ENCODE assay signal across 1 cellular context in genomic region chr22:50656122-50657070, GRCh38.
TF ChIP-seq lines count a peak whose summit lies in the region.

No MANE protein-coding gene starts in this region.

TF ChIP-seq in HepG2, 621 proteins besides CTCF, POLR2A, EP300 and RAD21 (continued from another document):
- TF ChIP-seq, protein P1, sequence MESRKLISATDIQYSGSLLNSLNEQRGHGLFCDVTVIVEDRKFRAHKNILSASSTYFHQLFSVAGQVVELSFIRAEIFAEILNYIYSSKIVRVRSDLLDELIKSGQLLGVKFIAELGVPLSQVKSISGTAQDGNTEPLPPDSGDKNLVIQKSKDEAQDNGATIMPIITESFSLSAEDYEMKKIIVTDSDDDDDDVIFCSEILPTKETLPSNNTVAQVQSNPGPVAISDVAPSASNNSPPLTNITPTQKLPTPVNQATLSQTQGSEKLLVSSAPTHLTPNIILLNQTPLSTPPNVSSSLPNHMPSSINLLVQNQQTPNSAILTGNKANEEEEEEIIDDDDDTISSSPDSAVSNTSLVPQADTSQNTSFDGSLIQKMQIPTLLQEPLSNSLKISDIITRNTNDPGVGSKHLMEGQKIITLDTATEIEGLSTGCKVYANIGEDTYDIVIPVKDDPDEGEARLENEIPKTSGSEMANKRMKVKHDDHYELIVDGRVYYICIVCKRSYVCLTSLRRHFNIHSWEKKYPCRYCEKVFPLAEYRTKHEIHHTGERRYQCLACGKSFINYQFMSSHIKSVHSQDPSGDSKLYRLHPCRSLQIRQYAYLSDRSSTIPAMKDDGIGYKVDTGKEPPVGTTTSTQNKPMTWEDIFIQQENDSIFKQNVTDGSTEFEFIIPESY (CRISPR knock-in tag; IDR thresholded peaks at IDR 0.05) = no peak
- peak; percentile 53 to 54; a peak in 2 of 4 replicates for TF ChIP-seq MAFK (conservative IDR thresholded peaks at IDR 0.05 in 1 of 2, IDR thresholded peaks at IDR 0.05 in 1 of 2; ENCODE audit: low read length in 2 of 2)
- no peak for TF ChIP-seq SMC3 (IDR thresholded peaks at IDR 0.05; ENCODE audit: low read length)
- TF ChIP-seq ELF3 (CRISPR knock-in tag; IDR thresholded peaks at IDR 0.05) = peak; percentile 38; the same call in 1 of the 2 replicates
- TF ChIP-seq LCORL (IDR thresholded peaks at IDR 0.05) = no peak
- TF ChIP-seq LCORL (CRISPR knock-in tag; IDR thresholded peaks at IDR 0.05) = no peak
- TF ChIP-seq KDM5A (IDR thresholded peaks at IDR 0.05; ENCODE audit: borderline replicate concordance, low read length) = no peak
- no peak for TF ChIP-seq EEA1 (CRISPR knock-in tag; IDR thresholded peaks at IDR 0.05; ENCODE audit: borderline replicate concordance)
- no peak for TF ChIP-seq ZBTB44 (CRISPR knock-in tag; IDR thresholded peaks at IDR 0.05)
- no peak for TF ChIP-seq DDIT3 (CRISPR knock-in tag; IDR thresholded peaks at IDR 0.05)
- TF ChIP-seq HIC2 (CRISPR knock-in tag; IDR thresholded peaks at IDR 0.05; ENCODE audit: low read depth) = peak; percentile 79; the same call in 1 of the 2 replicates
- TF ChIP-seq THAP7 (CRISPR knock-in tag; IDR thresholded peaks at IDR 0.05) = no peak
- TF ChIP-seq PAWR (CRISPR knock-in tag; IDR thresholded peaks at IDR 0.05; ENCODE audit: borderline replicate concordance) = no peak
- no peak for TF ChIP-seq HNF1A (IDR thresholded peaks at IDR 0.05; ENCODE audit: low read depth)
- no peak for TF ChIP-seq HNF1A (CRISPR knock-in tag; IDR thresholded peaks at IDR 0.05; ENCODE audit: borderline replicate concordance)
- no peak for TF ChIP-seq KDM4B (CRISPR knock-in tag; IDR thresholded peaks at IDR 0.05)
- no peak for TF ChIP-seq ZBTB49 (CRISPR knock-in tag; IDR thresholded peaks at IDR 0.05; ENCODE audit: borderline replicate concordance)
- TF ChIP-seq ZNF180 (CRISPR knock-in tag; IDR thresholded peaks at IDR 0.05; ENCODE audit: borderline replicate concordance, low read depth) = no peak
- no peak for TF ChIP-seq SMAD3 (CRISPR knock-in tag; IDR thresholded peaks at IDR 0.05)
- TF ChIP-seq HOXA9 (CRISPR knock-in tag; IDR thresholded peaks at IDR 0.05; ENCODE audit: borderline replicate concordance) = no peak
- TF ChIP-seq ZNF720 (CRISPR knock-in tag; IDR thresholded peaks at IDR 0.05) = no peak
- TF ChIP-seq NFATC3 (CRISPR knock-in tag; IDR thresholded peaks at IDR 0.05) = no peak
- no peak for TF ChIP-seq ZNF691 (CRISPR knock-in tag; IDR thresholded peaks at IDR 0.05; ENCODE audit: borderline replicate concordance, low read depth)
- no peak for TF ChIP-seq KLF16 (CRISPR knock-in tag; IDR thresholded peaks at IDR 0.05)
- TF ChIP-seq ARNT (IDR thresholded peaks at IDR 0.05) = no peak
- 0 out of 2 replicates have a peak, but pooled peaks have one; percentile 38 for TF ChIP-seq PITX1 (CRISPR knock-in tag; IDR thresholded peaks at IDR 0.05)
- TF ChIP-seq RARA (CRISPR knock-in tag; IDR thresholded peaks at IDR 0.05) = peak; percentile 47; the same call in 1 of the 2 replicates
- 0 out of 2 replicates have a peak, but pooled peaks have one; percentile 35 for TF ChIP-seq SAP130 (CRISPR knock-in tag; IDR thresholded peaks at IDR 0.05; ENCODE audit: low read depth)
- TF ChIP-seq SRF (IDR thresholded peaks at IDR 0.05; ENCODE audit: low read depth, low read length) = no peak
- TF ChIP-seq FOXC1 (CRISPR knock-in tag; IDR thresholded peaks at IDR 0.05; ENCODE audit: borderline replicate concordance) = no peak
- TF ChIP-seq MAFF (IDR thresholded peaks at IDR 0.05; ENCODE audit: low read depth, low read length) = peak; percentile 66
TF ChIP-seq in HepG2: peak in this region for 25.
